In genomic region chr3:63911901-63912767, GRCh38 we compare ENCODE assay signal across 9 cellular contexts. TPM values are rescaled to one million over a fixed set of nuclear protein-coding genes. Genes with fewer than 3 reads are reported as not detected.
DNase-seq lines count a peak whose midpoint lies in the region; ATAC-seq and TF ChIP-seq lines count a peak whose summit lies in the region.
"Had no signal": no experiment of that assay in that cellular context is flagged by ENCODE, and none has a peak within 500 bp of the region (broad histone marks: within the 10 kb centered on the region; RNA-seq: fewer than 3 reads in every experiment).

TSS of gene SCAANT1 (minus strand) at chr3:63912383.

- H3K4me3 ChIP-seq in AG04449 (ENCODE audit: low read depth, low read length) = peak within 1 kb of the TSS; percentile 72

- POLR2A ChIA-PET in AG04449 (lab: Yijun Ruan, JAX) = interaction anchor here (0.6 to 1.4 kb wide), 10 partner anchors 9 to 332 kb away, joined by 3 to 7 read pairs (median 4); partner anchors contain the start of genes ATXN7 and THOC7

- CTCF ChIA-PET in AG04449 (lab: Yijun Ruan, JAX) = interaction anchor here (0.9 to 1.8 kb wide), 2 partner anchors 17 to 562 kb away, joined by 3 to 4 read pairs; no protein-coding TSS in a partner anchor

- ATAC-seq in HG03060 (IDR thresholded peaks at IDR 0.05; ENCODE audit: low read depth, unreplicated experiment) = peak; percentile 64

- peak; percentile 15 for TF ChIP-seq POLR2A in GM18526 (IDR thresholded peaks at IDR 0.05; ENCODE audit: extremely low read depth, insufficient read length)

- DNase-seq in AG04449 (ENCODE audit: low read depth, low spot score) (no peak), NCI-H446 (lab: John Stamatoyannopoulos, UW) (peak; percentile 10 to 57), cerebellum (ENCODE audit: low spot score) (peak; percentile 70), kidney tubule cell (ENCODE audit: low spot score) (peak; percentile 91)
- DNase-seq in activated CD4-positive, alpha-beta T cell treated with anti-CD3 and anti-CD28 coated beads for 24 hours (ENCODE audit: low read depth in 2 of 2) = peak; percentile 65 to 67
- DNase-seq in stimulated activated CD4-positive, alpha-beta T cell treated with anti-CD3 and anti-CD28 coated beads, Interleukin-15, amount 100 ng/mL, for 48 hours (ENCODE audit: low read depth in 2 of 2) = peak; percentile 66 to 67

- no peak for TF ChIP-seq CTCF in AG04449 (IDR thresholded peaks at IDR 0.05; ENCODE audit: insufficient read depth, low read length, missing control alignments)

RNA-seq across cellular contexts. Expression of gene SCAANT1, which starts in this region (rescaled TPM):
- not detected for total RNA-seq in cerebellum
- total RNA-seq: T-helper 2 cell treated with Interferon-gamma antibody and Interleukin-4, amounts not matched to agents 100 ng/mL and 5 ng/mL, for 36 hours had no signal

Comparison
In these comparisons a context has a peak if more than half of its experiments do, and no peak if none do; other contexts are left out.
1. Peak in DNase-seq in cerebellum; RNA of the gene not detected or under 1 TPM.